In genomic region chr6:39934060-39934757, GRCh38 we compare ENCODE assay signal across 8 cellular contexts. TPM values are rescaled to one million over a fixed set of nuclear protein-coding genes. Genes with fewer than 3 reads are reported as not detected.
DNase-seq lines count a peak whose midpoint lies in the region; ATAC-seq and TF ChIP-seq lines count a peak whose summit lies in the region.

Gene MOCS1, minus strand, starts transcription at chr6:39934462. Its CDS starts 45 bp downstream, at chr6:39934417.

- H3K36me3 ChIP-seq in endodermal cell (ENCODE audit: control insufficient read depth, insufficient read depth, low read length) (no peaks in the 10 kb centered on the region), lung (ENCODE audit: control insufficient read depth in 2 of 2, insufficient read depth in 2 of 2, low read length in 2 of 2) (no peaks in the 10 kb centered on the region)

- H3K4me1 ChIP-seq in endodermal cell (ENCODE audit: control insufficient read depth, insufficient read depth, low read length) = peaks cover 2% of the 10 kb centered on the region
- H3K4me1 ChIP-seq in lung (ENCODE audit: control insufficient read depth in 2 of 2, insufficient read depth in 2 of 2, low read length in 2 of 2) = peaks cover 13 to 23% of the 10 kb centered on the region in 2 donors

- H3K9me3 ChIP-seq in endodermal cell (ENCODE audit: control insufficient read depth, low read length) = no peaks in the 10 kb centered on the region
- H3K9me3 ChIP-seq in lung (ENCODE audit: control insufficient read depth in 2 of 2, insufficient read depth in 1 of 2, low read length in 1 of 2) = no peaks in the 10 kb centered on the region

- peaks cover 31% of the 10 kb centered on the region for H3K4me1 Mint-ChIP-seq in endodermal cell

- H3K27me3 ChIP-seq in endodermal cell (ENCODE audit: control insufficient read depth, insufficient read depth, low read length, poor library complexity, severe bottlenecking) = peaks cover 17% of the 10 kb centered on the region
- no peaks in the 10 kb centered on the region for H3K27me3 ChIP-seq in lung (ENCODE audit: control insufficient read depth, insufficient read depth)

- peak; percentile 32 for DNase-seq in Caki2 (ENCODE audit: low read depth)
- peak; percentile 54 for DNase-seq in NCI-H1105 treated with DMSO at 0.1 percent for 48 hours (lab: John Stamatoyannopoulos, UW)
- peak; percentile 13 to 15 (median 14) for DNase-seq in activated CD8-positive, alpha-beta memory T cell treated with anti-CD3 and anti-CD28 coated beads for 48 hours (ENCODE audit: low read depth in 2 of 3, low spot score in 2 of 3)
- peak; percentile 94 for DNase-seq in endodermal cell
- peak; percentile 78 for DNase-seq in lung (ENCODE audit: low spot score)
- DNase-seq in stimulated activated CD4-positive, alpha-beta T cell treated with anti-CD3 and anti-CD28 coated beads, Interleukin-4, amount 100 ng/mL, for 24 hours = peak; percentile 23

- no peaks in the 10 kb centered on the region for H3K9me3 Mint-ChIP-seq in endodermal cell

- WGBS in endodermal cell (ENCODE audit: insufficient coverage in 1 of 2, insufficient read length in 1 of 2), 2 experiments = 1 to 4% methylated on average over 9 to 50 of the region's 50 CpGs
- WGBS in lung, 2 donors = 4 to 6% methylated on average over 49 to 50 of the region's 50 CpGs

- ATAC-seq in lung (ENCODE audit: insufficient read depth, low FRiP score) = peak; percentile 91
- ATAC-seq in GM18867 (IDR thresholded peaks at IDR 0.05; ENCODE audit: unreplicated experiment) = no peak
- no peak for ATAC-seq in GM19455 (IDR thresholded peaks at IDR 0.05; ENCODE audit: unreplicated experiment)

- H3K27me3 Mint-ChIP-seq in endodermal cell (ENCODE audit: insufficient read depth) = peaks cover 9% of the 10 kb centered on the region

- no peaks in the 10 kb centered on the region for H3K36me3 Mint-ChIP-seq in endodermal cell (ENCODE audit: low read depth)

- H3K9ac ChIP-seq in endodermal cell (ENCODE audit: extremely low read depth, low read length, poor library complexity, severe bottlenecking) = peak within 1 kb of the TSS; percentile 49

- TF ChIP-seq CTCF in endodermal cell (conservative IDR thresholded peaks at IDR 0.05) (no peak), lung (IDR thresholded peaks at IDR 0.05; ENCODE audit: control extremely low read depth, extremely low read depth) (no peak)

- in situ Hi-C loops in Caki2 (cut with HindIII; ENCODE audit: low pct_unique_long_range_greater_than_20kb, low sequenced_read_pairs) = no loop called here

- H3K27ac Mint-ChIP-seq in endodermal cell = peak within 1 kb of the TSS; percentile 29

- H3K4me3 ChIP-seq in endodermal cell (ENCODE audit: low read length) (peak within 1 kb of the TSS; percentile 89), lung (peak within 1 kb of the TSS; percentile 81)

- peak within 1 kb of the TSS; percentile 75 for H3K4me3 Mint-ChIP-seq in endodermal cell

- no peak within 1 kb of the TSS for H3K27ac ChIP-seq in endodermal cell (ENCODE audit: low read depth, low read length)
- peak within 1 kb of the TSS; percentile 85 to 95 for H3K27ac ChIP-seq in lung (ENCODE audit: low read depth in 1 of 2, low read length in 1 of 2)

RNA-seq across cellular contexts. Expression of gene MOCS1, which starts in this region (rescaled TPM):
- 0.03 and 6.2 TPM in 2 replicates for total RNA-seq in Caki2 (2014; rRNA removed; shearing (Covaris generic); ENCODE audit: low replicate concordance)
- 10 to 100 TPM in 1 of 2 donors, 1 to 10 TPM in 1; 8.7 to 11.3 TPM for total RNA-seq in endodermal cell
- polyA plus RNA-seq in endodermal cell (2013, experiment 1 of 2) = 10.3 TPM
- 9.4 TPM for polyA plus RNA-seq in endodermal cell (2013, experiment 2 of 2)
- total RNA-seq in lung = 10 to 100 TPM; 19.5 to 23.0 TPM
- 10 to 100 TPM; 10.3 to 18.8 TPM for polyA plus RNA-seq in lung

Comparison
In these comparisons a context has a peak if more than half of its experiments do, and no peak if none do; other contexts are left out.
1. DNase-seq: peak in every context shown above with its lines; median percentile 94 in endodermal cell; 78 in lung; 54 in NCI-H1105 treated with DMSO at 0.1 percent for 48 hours; 32 in Caki2; 23 in stimulated activated CD4-positive, alpha-beta T cell treated with anti-CD3 and anti-CD28 coated beads, Interleukin-4, amount 100 ng/mL, for 24 hours; 14 in activated CD8-positive, alpha-beta memory T cell treated with anti-CD3 and anti-CD28 coated beads for 48 hours.